ENCODE assay signal across 8 cellular contexts in genomic region chr7:24573008-24573553, GRCh38. TPM values are rescaled to one million over a fixed set of nuclear protein-coding genes. Genes with fewer than 3 reads are reported as not detected.
DNase-seq lines count a peak whose midpoint lies in the region; ATAC-seq and TF ChIP-seq lines count a peak whose summit lies in the region.

Gene PALS2 (plus strand): TSS chr7:24573452. CDS start chr7:24623668, 50,216 bp downstream.

- H3K9me3 Mint-ChIP-seq in activated CD8-positive, alpha-beta memory T cell treated with anti-CD3 and anti-CD28 coated beads, Interleukin-2, amount 10 ng/mL, durations not matched to agents 7 days and 5 days (ENCODE audit: low read depth): no peaks in the 10 kb centered on the region
- no peaks in the 10 kb centered on the region for H3K9me3 Mint-ChIP-seq in endothelial cell (ENCODE audit: unreplicated experiment)

- H3K4me3 Mint-ChIP-seq in activated CD8-positive, alpha-beta memory T cell treated with anti-CD3 and anti-CD28 coated beads, Interleukin-2, amount 10 ng/mL, durations not matched to agents 7 days and 5 days: peak within 1 kb of the TSS; percentile 88
- peak within 1 kb of the TSS; percentile 98 for H3K4me3 Mint-ChIP-seq in endothelial cell (ENCODE audit: unreplicated experiment)

- no peaks in the 10 kb centered on the region for H3K36me3 Mint-ChIP-seq in activated CD8-positive, alpha-beta memory T cell treated with anti-CD3 and anti-CD28 coated beads, Interleukin-2, amount 10 ng/mL, durations not matched to agents 7 days and 5 days
- no peaks in the 10 kb centered on the region for H3K36me3 Mint-ChIP-seq in endothelial cell (ENCODE audit: low read depth, unreplicated experiment)

- TF ChIP-seq CTCF in endothelial cell (IDR thresholded peaks at IDR 0.05; ENCODE audit: unreplicated experiment): no peak

- peaks cover 27% of the 10 kb centered on the region for H3K4me1 Mint-ChIP-seq in activated CD8-positive, alpha-beta memory T cell treated with anti-CD3 and anti-CD28 coated beads, Interleukin-2, amount 10 ng/mL, durations not matched to agents 7 days and 5 days
- peaks cover 8% of the 10 kb centered on the region for H3K4me1 Mint-ChIP-seq in endothelial cell (ENCODE audit: unreplicated experiment)

- peak within 1 kb of the TSS; percentile 85 to 95 (median 90) for H3K4me2 ChIP-seq in BLaER1 treated with 17β-estradiol and CSF1 and Interleukin-3, amounts not matched to agents 10 nM and 100 nM

- peak; percentile 33 for ATAC-seq in HG03457 (IDR thresholded peaks at IDR 0.05; ENCODE audit: unreplicated experiment)
- ATAC-seq in activated CD8-positive, alpha-beta memory T cell treated with anti-CD3 and anti-CD28 coated beads, Interleukin-2, amount 10 ng/mL, durations not matched to agents 7 days and 5 days: peak; percentile 74

- peak within 1 kb of the TSS; percentile 79 to 96 (median 88) for H3K9ac ChIP-seq in BLaER1 treated with 17β-estradiol and CSF1 and Interleukin-3, amounts not matched to agents 10 nM and 100 nM

- peak within 1 kb of the TSS; percentile 79 to 97 (median 92) for H3K4me3 ChIP-seq in BLaER1 treated with 17β-estradiol and CSF1 and Interleukin-3, amounts not matched to agents 10 nM and 100 nM

- no peaks in the 10 kb centered on the region for H3K9me3 ChIP-seq in BLaER1 treated with 17β-estradiol and CSF1 and Interleukin-3, amounts not matched to agents 10 nM and 100 nM (replicated peaks in 1 of 11)

- H3K4me1 ChIP-seq in BLaER1 treated with 17β-estradiol and CSF1 and Interleukin-3, amounts not matched to agents 10 nM and 100 nM: peaks cover 15 to 45% (median 41%) of the 10 kb centered on the region in 10 experiments; a peak in 18 of 20 replicates

- peaks cover 0 to 45% (median 32%) of the 10 kb centered on the region in 11 experiments; a peak in 15 of 22 replicates for H4K20me1 ChIP-seq in BLaER1 treated with 17β-estradiol and CSF1 and Interleukin-3, amounts not matched to agents 10 nM and 100 nM

- peak within 1 kb of the TSS; percentile 82 for H3K27ac Mint-ChIP-seq in activated CD8-positive, alpha-beta memory T cell treated with anti-CD3 and anti-CD28 coated beads, Interleukin-2, amount 10 ng/mL, durations not matched to agents 7 days and 5 days
- peak within 1 kb of the TSS; percentile 83 for H3K27ac Mint-ChIP-seq in endothelial cell (ENCODE audit: unreplicated experiment)

- H3K36me3 ChIP-seq in BLaER1 treated with 17β-estradiol and CSF1 and Interleukin-3, amounts not matched to agents 10 nM and 100 nM: no peaks in the 10 kb centered on the region

- CTCF ChIA-PET in activated CD8-positive, alpha-beta memory T cell treated with anti-CD3 and anti-CD28 coated beads, Interleukin-2, amount 10 ng/mL, durations not matched to agents 7 days and 5 days (lab: Charles Lee): interaction anchor here (1.3 kb wide), 2 partner anchors 14 to 15 kb away, joined by 3 read pairs; no protein-coding TSS in a partner anchor

- H3K27me3 ChIP-seq in BLaER1 treated with 17β-estradiol and CSF1 and Interleukin-3, amounts not matched to agents 10 nM and 100 nM: 0 out of 22 replicates have a peak, but pooled peaks cover 0 to 5% (median 0%) of the 10 kb centered on the region in 11 experiments

- peak within 1 kb of the TSS; percentile 5 to 92 (median 86); a peak in 21 of 22 replicates for H3K27ac ChIP-seq in BLaER1 treated with 17β-estradiol and CSF1 and Interleukin-3, amounts not matched to agents 10 nM and 100 nM

- H3K27me3 Mint-ChIP-seq in activated CD8-positive, alpha-beta memory T cell treated with anti-CD3 and anti-CD28 coated beads, Interleukin-2, amount 10 ng/mL, durations not matched to agents 7 days and 5 days: peaks cover 43% of the 10 kb centered on the region
- H3K27me3 Mint-ChIP-seq in endothelial cell (ENCODE audit: unreplicated experiment): peaks cover 7% of the 10 kb centered on the region

- DNase-seq in GM19240 (ENCODE audit: insufficient read length, low spot score) (peak; percentile 53), NCI-H82 treated with DMSO at 0.1 percent for 48 hours (lab: John Stamatoyannopoulos, UW; ENCODE audit: unreplicated experiment) (peak; percentile 63), endothelial cell (ENCODE audit: low spot score) (peak; percentile 71), midbrain (lab: John Stamatoyannopoulos, UW) (peak; percentile 74)
- DNase-seq in activated CD8-positive, alpha-beta memory T cell treated with anti-CD3 and anti-CD28 coated beads, Interleukin-2, amount 10 ng/mL, durations not matched to agents 7 days and 5 days: peak; percentile 80
- DNase-seq in stimulated activated CD8-positive, alpha-beta memory T cell treated with anti-CD3 and anti-CD28 coated beads, Interleukin-2, amount 100 ng/mL, for 1 hour (ENCODE audit: low read depth in 2 of 2): peak; percentile 61

RNA-seq across cellular contexts. Expression of gene PALS2, which starts in this region (rescaled TPM):
- 10 to 100 TPM; 17.4 to 28.1 TPM for total RNA-seq in activated CD8-positive, alpha-beta memory T cell treated with anti-CD3 and anti-CD28 coated beads, Interleukin-2, amount 10 ng/mL, durations not matched to agents 7 days and 5 days
- total RNA-seq in endothelial cell (ENCODE audit: unreplicated experiment): 32.0 TPM

Comparison
In these comparisons a context has a peak if more than half of its experiments do, and no peak if none do; other contexts are left out.
1. Peak in every context shown above with its lines: DNase-seq, ATAC-seq, H3K4me3 ChIP-seq and H3K27ac ChIP-seq.